In genomic region chr7:153190452-153190851, GRCh38 we compare ENCODE assay signal across 12 cellular contexts.
DNase-seq lines count a peak whose midpoint lies in the region; ATAC-seq and TF ChIP-seq lines count a peak whose summit lies in the region.
"Had no signal": no experiment of that assay in that cellular context is flagged by ENCODE, and none has a peak within 500 bp of the region (broad histone marks: within the 10 kb centered on the region; RNA-seq: fewer than 3 reads in every experiment).

No MANE protein-coding gene starts in this region.

- H3K79me2 ChIP-seq in DOHH2 (ENCODE audit: control insufficient read depth, low read length), result no peaks in the 10 kb centered on the region

- no peaks in the 10 kb centered on the region for H3K27me3 Mint-ChIP-seq in effector memory CD8-positive, alpha-beta T cell
- H3K27me3 Mint-ChIP-seq: activated CD4-positive, alpha-beta memory T cell treated with anti-CD3 and anti-CD28 coated beads for 36 hours; memory B cell had no signal

- H3K4me1 ChIP-seq in DOHH2 (ENCODE audit: control insufficient read depth, low read length), result no peaks in the 10 kb centered on the region

- H3K4me3 Mint-ChIP-seq in effector memory CD8-positive, alpha-beta T cell, result no peak overlapping the region
- H3K4me3 Mint-ChIP-seq: activated CD4-positive, alpha-beta memory T cell treated with anti-CD3 and anti-CD28 coated beads for 36 hours; CD8-positive, alpha-beta T cell; memory B cell had no signal

- no peaks in the 10 kb centered on the region for H3K27me3 ChIP-seq in DOHH2 (ENCODE audit: control insufficient read depth, low read length)

- TF ChIP-seq POLR2A in erythroblast (IDR thresholded peaks at IDR 0.05; ENCODE audit: low read length), result no peak

- peak overlapping the region; percentile 6; the same call in 1 of the 2 replicates for H3K4me3 ChIP-seq in DOHH2 (ENCODE audit: low read length)
- H3K4me3 ChIP-seq: PC-9 had no signal

- no peaks in the 10 kb centered on the region for H3K36me3 Mint-ChIP-seq in effector memory CD8-positive, alpha-beta T cell (ENCODE audit: insufficient read depth)
- H3K36me3 Mint-ChIP-seq: activated CD4-positive, alpha-beta memory T cell treated with anti-CD3 and anti-CD28 coated beads for 36 hours; CD8-positive, alpha-beta T cell; memory B cell had no signal

- H3K4me1 Mint-ChIP-seq in effector memory CD8-positive, alpha-beta T cell (ENCODE audit: low read depth in 2 of 2), result no peaks in the 10 kb centered on the region

- H3K9me3 ChIP-seq in DOHH2 (ENCODE audit: control insufficient read depth, insufficient read depth, low read length), result no peaks in the 10 kb centered on the region

- H3K36me3 ChIP-seq in DOHH2 (ENCODE audit: control insufficient read depth, low read length), result no peaks in the 10 kb centered on the region

- DNase-seq in HT1080 (ENCODE audit: low read depth) (peak; percentile 45), erythroblast (lab: John Stamatoyannopoulos, UW) (peak; percentile 8 to 36), dermis blood vessel endothelial cell (no peak), ureter (ENCODE audit: low spot score) (no peak), NCI-H1092 treated with DMSO at 0.1 percent for 48 hours (lab: John Stamatoyannopoulos, UW) (no peak)
- DNase-seq in effector memory CD8-positive, alpha-beta T cell, result no peak
- DNase-seq: activated CD4-positive, alpha-beta memory T cell treated with anti-CD3 and anti-CD28 coated beads for 36 hours; CD8-positive, alpha-beta T cell had no signal

- no peaks in the 10 kb centered on the region for H4K20me1 ChIP-seq in DOHH2 (ENCODE audit: control insufficient read depth, insufficient read depth, low read depth, low read length)

- no peak for TF ChIP-seq CTCF in DOHH2 (IDR thresholded peaks at IDR 0.05; ENCODE audit: low read depth, low read length, poor library complexity, severe bottlenecking)

- no peaks in the 10 kb centered on the region for H3K9me2 ChIP-seq in DOHH2 (replicated peaks; ENCODE audit: control insufficient read depth, low read length)

- H3F3A ChIP-seq in DOHH2 (ENCODE audit: control insufficient read depth, insufficient read depth), result no peaks in the 10 kb centered on the region

- peak overlapping the region; percentile 19; the same call in 1 of the 2 replicates for H3K4me2 ChIP-seq in DOHH2 (ENCODE audit: low read length)
- H3K4me2 ChIP-seq: PC-9 had no signal

- peak; percentile 64 for ATAC-seq in GM21447 (IDR thresholded peaks at IDR 0.05; ENCODE audit: unreplicated experiment)
- no peak for ATAC-seq in effector memory CD8-positive, alpha-beta T cell (replicated peaks)
- ATAC-seq: CD8-positive, alpha-beta T cell had no signal

- H3K27ac ChIP-seq in DOHH2 (ENCODE audit: low read depth, low read length), result no peak overlapping the region
- H3K27ac ChIP-seq: PC-9 had no signal

- peaks cover 5 to 14% of the 10 kb centered on the region in 2 donors for H3K9me3 Mint-ChIP-seq in effector memory CD8-positive, alpha-beta T cell
- H3K9me3 Mint-ChIP-seq: CD8-positive, alpha-beta T cell had no signal

- H3K27ac Mint-ChIP-seq in effector memory CD8-positive, alpha-beta T cell, result no peak overlapping the region
- H3K27ac Mint-ChIP-seq: activated CD4-positive, alpha-beta memory T cell treated with anti-CD3 and anti-CD28 coated beads for 36 hours; CD8-positive, alpha-beta T cell; memory B cell had no signal

Comparison
In these comparisons a context has a peak if more than half of its experiments do, and no peak if none do; other contexts are left out.
1. DNase-seq: peak in HT1080 (single experiment) and erythroblast (2 of 2); none in dermis blood vessel endothelial cell (single experiment), effector memory CD8-positive, alpha-beta T cell (0 of 3), ureter (single experiment) and NCI-H1092 treated with DMSO at 0.1 percent for 48 hours (single experiment).